ENCODE assay signal across 3 cellular contexts in the genomic region with DNA sequence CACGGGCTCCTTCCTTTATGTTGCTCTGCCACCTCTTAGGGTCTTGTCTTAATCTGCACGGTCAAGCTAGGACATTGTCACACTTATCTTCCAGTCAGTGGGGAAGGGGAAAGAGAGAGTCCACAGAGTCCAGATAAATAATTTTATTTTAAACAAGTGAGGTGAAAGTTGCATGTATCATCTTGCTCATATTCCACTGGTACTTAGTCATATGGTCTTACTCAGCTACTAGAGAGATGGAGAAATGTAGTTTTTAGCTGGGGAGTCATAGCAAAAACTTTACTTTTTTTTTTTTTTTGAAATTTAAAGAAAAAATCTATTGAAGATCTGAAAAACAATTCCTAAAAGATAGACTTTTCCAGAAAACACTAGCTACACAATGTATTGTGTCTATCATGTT.
A peak's percentile ranks its signal among the peaks of the same experiment; 100 is the strongest.
TF ChIP-seq lines count a peak whose summit lies in the region.

No MANE protein-coding gene starts in this region.

TF ChIP-seq in SK-N-SH, 30 proteins besides CTCF, POLR2A, EP300 and RAD21:
- TF ChIP-seq, protein P1, sequence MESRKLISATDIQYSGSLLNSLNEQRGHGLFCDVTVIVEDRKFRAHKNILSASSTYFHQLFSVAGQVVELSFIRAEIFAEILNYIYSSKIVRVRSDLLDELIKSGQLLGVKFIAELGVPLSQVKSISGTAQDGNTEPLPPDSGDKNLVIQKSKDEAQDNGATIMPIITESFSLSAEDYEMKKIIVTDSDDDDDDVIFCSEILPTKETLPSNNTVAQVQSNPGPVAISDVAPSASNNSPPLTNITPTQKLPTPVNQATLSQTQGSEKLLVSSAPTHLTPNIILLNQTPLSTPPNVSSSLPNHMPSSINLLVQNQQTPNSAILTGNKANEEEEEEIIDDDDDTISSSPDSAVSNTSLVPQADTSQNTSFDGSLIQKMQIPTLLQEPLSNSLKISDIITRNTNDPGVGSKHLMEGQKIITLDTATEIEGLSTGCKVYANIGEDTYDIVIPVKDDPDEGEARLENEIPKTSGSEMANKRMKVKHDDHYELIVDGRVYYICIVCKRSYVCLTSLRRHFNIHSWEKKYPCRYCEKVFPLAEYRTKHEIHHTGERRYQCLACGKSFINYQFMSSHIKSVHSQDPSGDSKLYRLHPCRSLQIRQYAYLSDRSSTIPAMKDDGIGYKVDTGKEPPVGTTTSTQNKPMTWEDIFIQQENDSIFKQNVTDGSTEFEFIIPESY (IDR thresholded peaks at IDR 0.05; ENCODE audit: borderline replicate concordance, low read depth): no peak
- 0 out of 2 replicates have a peak, but pooled peaks have one; percentile 18 for TF ChIP-seq FOSL2 (IDR thresholded peaks at IDR 0.05; ENCODE audit: borderline replicate concordance, low read depth)

TF ChIP-seq in SK-N-SH treated with all-trans-retinoic acid at 6 μM for 48 hours, 23 proteins besides CTCF, POLR2A, EP300 and RAD21 (continues in another document):
- TF ChIP-seq ARNTL (CRISPR knock-in tag; IDR thresholded peaks at IDR 0.05; ENCODE audit: borderline replicate concordance, low read depth): no peak
- TF ChIP-seq ZNF8 (CRISPR knock-in tag; IDR thresholded peaks at IDR 0.05): no peak
- TF ChIP-seq ISL1 (CRISPR knock-in tag; IDR thresholded peaks at IDR 0.05): no peak
- TF ChIP-seq CSDC2 (CRISPR knock-in tag; IDR thresholded peaks at IDR 0.05): no peak
- no peak for TF ChIP-seq ZNF565 (CRISPR knock-in tag; conservative IDR thresholded peaks at IDR 0.05; ENCODE audit: low read depth)
- no peak for TF ChIP-seq SNAI2 (CRISPR knock-in tag; IDR thresholded peaks at IDR 0.05)
- TF ChIP-seq, protein P2, sequence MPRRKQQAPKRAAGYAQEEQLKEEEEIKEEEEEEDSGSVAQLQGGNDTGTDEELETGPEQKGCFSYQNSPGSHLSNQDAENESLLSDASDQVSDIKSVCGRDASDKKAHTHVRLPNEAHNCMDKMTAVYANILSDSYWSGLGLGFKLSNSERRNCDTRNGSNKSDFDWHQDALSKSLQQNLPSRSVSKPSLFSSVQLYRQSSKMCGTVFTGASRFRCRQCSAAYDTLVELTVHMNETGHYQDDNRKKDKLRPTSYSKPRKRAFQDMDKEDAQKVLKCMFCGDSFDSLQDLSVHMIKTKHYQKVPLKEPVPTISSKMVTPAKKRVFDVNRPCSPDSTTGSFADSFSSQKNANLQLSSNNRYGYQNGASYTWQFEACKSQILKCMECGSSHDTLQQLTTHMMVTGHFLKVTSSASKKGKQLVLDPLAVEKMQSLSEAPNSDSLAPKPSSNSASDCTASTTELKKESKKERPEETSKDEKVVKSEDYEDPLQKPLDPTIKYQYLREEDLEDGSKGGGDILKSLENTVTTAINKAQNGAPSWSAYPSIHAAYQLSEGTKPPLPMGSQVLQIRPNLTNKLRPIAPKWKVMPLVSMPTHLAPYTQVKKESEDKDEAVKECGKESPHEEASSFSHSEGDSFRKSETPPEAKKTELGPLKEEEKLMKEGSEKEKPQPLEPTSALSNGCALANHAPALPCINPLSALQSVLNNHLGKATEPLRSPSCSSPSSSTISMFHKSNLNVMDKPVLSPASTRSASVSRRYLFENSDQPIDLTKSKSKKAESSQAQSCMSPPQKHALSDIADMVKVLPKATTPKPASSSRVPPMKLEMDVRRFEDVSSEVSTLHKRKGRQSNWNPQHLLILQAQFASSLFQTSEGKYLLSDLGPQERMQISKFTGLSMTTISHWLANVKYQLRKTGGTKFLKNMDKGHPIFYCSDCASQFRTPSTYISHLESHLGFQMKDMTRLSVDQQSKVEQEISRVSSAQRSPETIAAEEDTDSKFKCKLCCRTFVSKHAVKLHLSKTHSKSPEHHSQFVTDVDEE (CRISPR knock-in tag; IDR thresholded peaks at IDR 0.05): no peak
- TF ChIP-seq RARB (CRISPR knock-in tag; IDR thresholded peaks at IDR 0.05): no peak
- TF ChIP-seq BACH2 (CRISPR knock-in tag; IDR thresholded peaks at IDR 0.05; ENCODE audit: borderline replicate concordance): no peak
- TF ChIP-seq, protein P3, sequence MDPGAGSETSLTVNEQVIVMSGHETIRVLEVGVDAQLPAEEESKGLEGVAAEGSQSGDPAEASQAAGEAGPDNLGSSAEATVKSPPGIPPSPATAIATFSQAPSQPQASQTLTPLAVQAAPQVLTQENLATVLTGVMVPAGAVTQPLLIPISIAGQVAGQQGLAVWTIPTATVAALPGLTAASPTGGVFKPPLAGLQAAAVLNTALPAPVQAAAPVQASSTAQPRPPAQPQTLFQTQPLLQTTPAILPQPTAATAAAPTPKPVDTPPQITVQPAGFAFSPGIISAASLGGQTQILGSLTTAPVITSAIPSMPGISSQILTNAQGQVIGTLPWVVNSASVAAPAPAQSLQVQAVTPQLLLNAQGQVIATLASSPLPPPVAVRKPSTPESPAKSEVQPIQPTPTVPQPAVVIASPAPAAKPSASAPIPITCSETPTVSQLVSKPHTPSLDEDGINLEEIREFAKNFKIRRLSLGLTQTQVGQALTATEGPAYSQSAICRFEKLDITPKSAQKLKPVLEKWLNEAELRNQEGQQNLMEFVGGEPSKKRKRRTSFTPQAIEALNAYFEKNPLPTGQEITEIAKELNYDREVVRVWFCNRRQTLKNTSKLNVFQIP (CRISPR knock-in tag; IDR thresholded peaks at IDR 0.05; ENCODE audit: borderline replicate concordance, low read depth): no peak
- no peak for TF ChIP-seq ESRRG (CRISPR knock-in tag; IDR thresholded peaks at IDR 0.05)
- no peak for TF ChIP-seq TCF4 (CRISPR knock-in tag; IDR thresholded peaks at IDR 0.05; ENCODE audit: borderline replicate concordance)
- TF ChIP-seq, protein P4, sequence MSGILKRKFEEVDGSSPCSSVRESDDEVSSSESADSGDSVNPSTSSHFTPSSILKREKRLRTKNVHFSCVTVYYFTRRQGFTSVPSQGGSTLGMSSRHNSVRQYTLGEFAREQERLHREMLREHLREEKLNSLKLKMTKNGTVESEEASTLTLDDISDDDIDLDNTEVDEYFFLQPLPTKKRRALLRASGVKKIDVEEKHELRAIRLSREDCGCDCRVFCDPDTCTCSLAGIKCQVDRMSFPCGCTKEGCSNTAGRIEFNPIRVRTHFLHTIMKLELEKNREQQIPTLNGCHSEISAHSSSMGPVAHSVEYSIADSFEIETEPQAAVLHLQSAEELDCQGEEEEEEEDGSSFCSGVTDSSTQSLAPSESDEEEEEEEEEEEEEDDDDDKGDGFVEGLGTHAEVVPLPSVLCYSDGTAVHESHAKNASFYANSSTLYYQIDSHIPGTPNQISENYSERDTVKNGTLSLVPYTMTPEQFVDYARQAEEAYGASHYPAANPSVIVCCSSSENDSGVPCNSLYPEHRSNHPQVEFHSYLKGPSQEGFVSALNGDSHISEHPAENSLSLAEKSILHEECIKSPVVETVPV (CRISPR knock-in tag; IDR thresholded peaks at IDR 0.05): no peak
- no peak for TF ChIP-seq ZC3H10 (CRISPR knock-in tag; IDR thresholded peaks at IDR 0.05)
- no peak for TF ChIP-seq ZNF70 (CRISPR knock-in tag; IDR thresholded peaks at IDR 0.05)
- TF ChIP-seq TOX (CRISPR knock-in tag; IDR thresholded peaks at IDR 0.05; ENCODE audit: borderline replicate concordance): no peak
- no peak for TF ChIP-seq ZFP30 (CRISPR knock-in tag; IDR thresholded peaks at IDR 0.05)
- TF ChIP-seq OSR1 (CRISPR knock-in tag; IDR thresholded peaks at IDR 0.05): no peak
- TF ChIP-seq, protein P5, sequence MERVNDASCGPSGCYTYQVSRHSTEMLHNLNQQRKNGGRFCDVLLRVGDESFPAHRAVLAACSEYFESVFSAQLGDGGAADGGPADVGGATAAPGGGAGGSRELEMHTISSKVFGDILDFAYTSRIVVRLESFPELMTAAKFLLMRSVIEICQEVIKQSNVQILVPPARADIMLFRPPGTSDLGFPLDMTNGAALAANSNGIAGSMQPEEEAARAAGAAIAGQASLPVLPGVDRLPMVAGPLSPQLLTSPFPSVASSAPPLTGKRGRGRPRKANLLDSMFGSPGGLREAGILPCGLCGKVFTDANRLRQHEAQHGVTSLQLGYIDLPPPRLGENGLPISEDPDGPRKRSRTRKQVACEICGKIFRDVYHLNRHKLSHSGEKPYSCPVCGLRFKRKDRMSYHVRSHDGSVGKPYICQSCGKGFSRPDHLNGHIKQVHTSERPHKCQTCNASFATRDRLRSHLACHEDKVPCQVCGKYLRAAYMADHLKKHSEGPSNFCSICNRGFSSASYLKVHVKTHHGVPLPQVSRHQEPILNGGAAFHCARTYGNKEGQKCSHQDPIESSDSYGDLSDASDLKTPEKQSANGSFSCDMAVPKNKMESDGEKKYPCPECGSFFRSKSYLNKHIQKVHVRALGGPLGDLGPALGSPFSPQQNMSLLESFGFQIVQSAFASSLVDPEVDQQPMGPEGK (CRISPR knock-in tag; IDR thresholded peaks at IDR 0.05; ENCODE audit: borderline replicate concordance): no peak

TF ChIP-seq in K562, 482 proteins besides CTCF, POLR2A, EP300 and RAD21 (continues in another document):
- TF ChIP-seq SRSF7 (optimal IDR thresholded peaks at IDR 0.05; ENCODE audit: low read depth, low read length) (no peak), LCOR (CRISPR knock-in tag; IDR thresholded peaks at IDR 0.05) (no peak), SAFB2 (IDR thresholded peaks at IDR 0.05; ENCODE audit: borderline replicate concordance, low read depth, low read length, severe bottlenecking) (no peak), ZNF384 (IDR thresholded peaks at IDR 0.05; ENCODE audit: low read depth, low read length) (no peak), SRSF9 (IDR thresholded peaks at IDR 0.05; ENCODE audit: borderline replicate concordance, low read depth, low read length) (no peak), TSC22D4 (tag; IDR thresholded peaks at IDR 0.05) (no peak), MCM5 (IDR thresholded peaks at IDR 0.05; ENCODE audit: low read depth) (no peak), KAT2B (IDR thresholded peaks at IDR 0.05; ENCODE audit: low read depth, low read length) (no peak), KLF6 (CRISPR knock-in tag; IDR thresholded peaks at IDR 0.05; ENCODE audit: borderline replicate concordance) (no peak), ZNF780A (CRISPR knock-in tag; IDR thresholded peaks at IDR 0.05) (no peak), CBX3 (IDR thresholded peaks at IDR 0.05; ENCODE audit: borderline replicate concordance in 1 of 2, low read length in 2 of 2) (no peak)
- TF ChIP-seq, protein P6, sequence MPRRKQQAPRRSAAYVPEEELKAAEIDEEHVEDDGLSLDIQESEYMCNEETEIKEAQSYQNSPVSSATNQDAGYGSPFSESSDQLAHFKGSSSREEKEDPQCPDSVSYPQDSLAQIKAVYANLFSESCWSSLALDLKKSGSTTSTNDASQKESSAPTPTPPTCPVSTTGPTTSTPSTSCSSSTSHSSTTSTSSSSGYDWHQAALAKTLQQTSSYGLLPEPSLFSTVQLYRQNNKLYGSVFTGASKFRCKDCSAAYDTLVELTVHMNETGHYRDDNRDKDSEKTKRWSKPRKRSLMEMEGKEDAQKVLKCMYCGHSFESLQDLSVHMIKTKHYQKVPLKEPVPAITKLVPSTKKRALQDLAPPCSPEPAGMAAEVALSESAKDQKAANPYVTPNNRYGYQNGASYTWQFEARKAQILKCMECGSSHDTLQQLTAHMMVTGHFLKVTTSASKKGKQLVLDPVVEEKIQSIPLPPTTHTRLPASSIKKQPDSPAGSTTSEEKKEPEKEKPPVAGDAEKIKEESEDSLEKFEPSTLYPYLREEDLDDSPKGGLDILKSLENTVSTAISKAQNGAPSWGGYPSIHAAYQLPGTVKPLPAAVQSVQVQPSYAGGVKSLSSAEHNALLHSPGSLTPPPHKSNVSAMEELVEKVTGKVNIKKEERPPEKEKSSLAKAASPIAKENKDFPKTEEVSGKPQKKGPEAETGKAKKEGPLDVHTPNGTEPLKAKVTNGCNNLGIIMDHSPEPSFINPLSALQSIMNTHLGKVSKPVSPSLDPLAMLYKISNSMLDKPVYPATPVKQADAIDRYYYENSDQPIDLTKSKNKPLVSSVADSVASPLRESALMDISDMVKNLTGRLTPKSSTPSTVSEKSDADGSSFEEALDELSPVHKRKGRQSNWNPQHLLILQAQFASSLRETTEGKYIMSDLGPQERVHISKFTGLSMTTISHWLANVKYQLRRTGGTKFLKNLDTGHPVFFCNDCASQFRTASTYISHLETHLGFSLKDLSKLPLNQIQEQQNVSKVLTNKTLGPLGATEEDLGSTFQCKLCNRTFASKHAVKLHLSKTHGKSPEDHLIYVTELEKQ (CRISPR knock-in tag; IDR thresholded peaks at IDR 0.05): no peak
- TF ChIP-seq, protein P7, sequence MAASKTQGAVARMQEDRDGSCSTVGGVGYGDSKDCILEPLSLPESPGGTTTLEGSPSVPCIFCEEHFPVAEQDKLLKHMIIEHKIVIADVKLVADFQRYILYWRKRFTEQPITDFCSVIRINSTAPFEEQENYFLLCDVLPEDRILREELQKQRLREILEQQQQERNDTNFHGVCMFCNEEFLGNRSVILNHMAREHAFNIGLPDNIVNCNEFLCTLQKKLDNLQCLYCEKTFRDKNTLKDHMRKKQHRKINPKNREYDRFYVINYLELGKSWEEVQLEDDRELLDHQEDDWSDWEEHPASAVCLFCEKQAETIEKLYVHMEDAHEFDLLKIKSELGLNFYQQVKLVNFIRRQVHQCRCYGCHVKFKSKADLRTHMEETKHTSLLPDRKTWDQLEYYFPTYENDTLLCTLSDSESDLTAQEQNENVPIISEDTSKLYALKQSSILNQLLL (CRISPR knock-in tag; IDR thresholded peaks at IDR 0.05; ENCODE audit: borderline replicate concordance): no peak
- TF ChIP-seq, protein P8, sequence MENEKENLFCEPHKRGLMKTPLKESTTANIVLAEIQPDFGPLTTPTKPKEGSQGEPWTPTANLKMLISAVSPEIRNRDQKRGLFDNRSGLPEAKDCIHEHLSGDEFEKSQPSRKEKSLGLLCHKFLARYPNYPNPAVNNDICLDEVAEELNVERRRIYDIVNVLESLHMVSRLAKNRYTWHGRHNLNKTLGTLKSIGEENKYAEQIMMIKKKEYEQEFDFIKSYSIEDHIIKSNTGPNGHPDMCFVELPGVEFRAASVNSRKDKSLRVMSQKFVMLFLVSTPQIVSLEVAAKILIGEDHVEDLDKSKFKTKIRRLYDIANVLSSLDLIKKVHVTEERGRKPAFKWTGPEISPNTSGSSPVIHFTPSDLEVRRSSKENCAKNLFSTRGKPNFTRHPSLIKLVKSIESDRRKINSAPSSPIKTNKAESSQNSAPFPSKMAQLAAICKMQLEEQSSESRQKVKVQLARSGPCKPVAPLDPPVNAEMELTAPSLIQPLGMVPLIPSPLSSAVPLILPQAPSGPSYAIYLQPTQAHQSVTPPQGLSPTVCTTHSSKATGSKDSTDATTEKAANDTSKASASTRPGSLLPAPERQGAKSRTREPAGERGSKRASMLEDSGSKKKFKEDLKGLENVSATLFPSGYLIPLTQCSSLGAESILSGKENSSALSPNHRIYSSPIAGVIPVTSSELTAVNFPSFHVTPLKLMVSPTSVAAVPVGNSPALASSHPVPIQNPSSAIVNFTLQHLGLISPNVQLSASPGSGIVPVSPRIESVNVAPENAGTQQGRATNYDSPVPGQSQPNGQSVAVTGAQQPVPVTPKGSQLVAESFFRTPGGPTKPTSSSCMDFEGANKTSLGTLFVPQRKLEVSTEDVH (IDR thresholded peaks at IDR 0.05; ENCODE audit: low read depth, partially characterized antibody): no peak
- TF ChIP-seq, protein P9, sequence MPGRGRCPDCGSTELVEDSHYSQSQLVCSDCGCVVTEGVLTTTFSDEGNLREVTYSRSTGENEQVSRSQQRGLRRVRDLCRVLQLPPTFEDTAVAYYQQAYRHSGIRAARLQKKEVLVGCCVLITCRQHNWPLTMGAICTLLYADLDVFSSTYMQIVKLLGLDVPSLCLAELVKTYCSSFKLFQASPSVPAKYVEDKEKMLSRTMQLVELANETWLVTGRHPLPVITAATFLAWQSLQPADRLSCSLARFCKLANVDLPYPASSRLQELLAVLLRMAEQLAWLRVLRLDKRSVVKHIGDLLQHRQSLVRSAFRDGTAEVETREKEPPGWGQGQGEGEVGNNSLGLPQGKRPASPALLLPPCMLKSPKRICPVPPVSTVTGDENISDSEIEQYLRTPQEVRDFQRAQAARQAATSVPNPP (IDR thresholded peaks at IDR 0.05; ENCODE audit: borderline replicate concordance, insufficient read depth, insufficient read length): no peak
